In the genomic region with DNA sequence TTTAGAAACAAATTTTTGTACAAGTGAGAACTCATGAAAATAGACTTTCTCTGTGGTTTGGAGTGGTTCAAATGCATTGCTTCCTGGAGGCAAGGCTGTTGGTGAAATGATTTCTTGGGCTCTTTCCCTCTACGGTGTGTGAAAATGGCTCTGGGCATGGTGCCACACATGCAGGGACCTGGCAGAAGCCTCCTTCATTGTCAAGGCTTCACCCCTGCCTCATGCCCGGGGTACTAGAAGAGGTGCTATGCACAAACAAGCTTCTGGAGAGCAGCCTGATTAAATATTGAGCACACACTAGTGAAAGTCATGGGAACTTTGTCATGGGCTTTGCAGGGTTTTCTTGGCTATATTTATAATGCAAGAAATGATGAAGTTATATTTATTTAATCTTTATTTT, we compare ENCODE assay signal across 13 cellular contexts. TPM values are rescaled to one million over a fixed set of nuclear protein-coding genes. Genes with fewer than 3 reads are reported as not detected.
A peak's percentile ranks its signal among the peaks of the same experiment; 100 is the strongest.
DNase-seq lines count a peak whose midpoint lies in the region; ATAC-seq and TF ChIP-seq lines count a peak whose summit lies in the region.
"Had no signal": no experiment of that assay in that cellular context is flagged by ENCODE, and none has a peak within 500 bp of the region (broad histone marks: within the 10 kb centered on the region; RNA-seq: fewer than 3 reads in every experiment).

No MANE protein-coding gene starts in this region.

- no peak for TF ChIP-seq POLR2A in vagina (IDR thresholded peaks at IDR 0.05)

- ATAC-seq in GM18867 (IDR thresholded peaks at IDR 0.05; ENCODE audit: unreplicated experiment), result no peak
- ATAC-seq: activated naive CD8-positive, alpha-beta T cell treated with anti-CD3 and anti-CD28 coated beads, Interleukin-2, amount 50 U/mL, for 24 hours; sciatic nerve had no signal

- no peaks in the 10 kb centered on the region for H3K9me3 ChIP-seq in vagina
- H3K9me3 ChIP-seq: SK-N-SH had no signal

- H3K4me3 ChIP-seq in vagina, result no peak overlapping the region

- POLR2A ChIA-PET in activated CD4-positive, alpha-beta T cell treated with anti-CD3 and anti-CD28 coated beads, Interleukin-2, amount 10 ng/mL, durations not matched to agents 7 days and 5 days (lab: Charles Lee), result no interaction called here

- H3K36me3 ChIP-seq in vagina, result peaks cover 0 to 24% of the 10 kb centered on the region in 2 donors

- H3K27ac ChIP-seq in vagina, result no peak overlapping the region

- H3K36me3 Mint-ChIP-seq in activated CD4-positive, alpha-beta T cell treated with anti-CD3 and anti-CD28 coated beads, Interleukin-2, amount 10 ng/mL, durations not matched to agents 7 days and 5 days (ENCODE audit: low read depth), result peaks cover 57% of the 10 kb centered on the region

- no peaks in the 10 kb centered on the region for H3K9me3 Mint-ChIP-seq in activated CD4-positive, alpha-beta T cell treated with anti-CD3 and anti-CD28 coated beads, Interleukin-2, amount 10 ng/mL, durations not matched to agents 7 days and 5 days
- H3K9me3 Mint-ChIP-seq: activated naive CD8-positive, alpha-beta T cell treated with anti-CD3 and anti-CD28 coated beads, Interleukin-2, amount 50 U/mL, for 24 hours had no signal

- H3K27me3 ChIP-seq in vagina, result no peaks in the 10 kb centered on the region

- H3K4me1 Mint-ChIP-seq in activated CD4-positive, alpha-beta T cell treated with anti-CD3 and anti-CD28 coated beads, Interleukin-2, amount 10 ng/mL, durations not matched to agents 7 days and 5 days, result peaks cover 52% of the 10 kb centered on the region

- H3K4me1 ChIP-seq in vagina, result peaks cover 34% of the 10 kb centered on the region

- CTCF ChIA-PET in activated CD4-positive, alpha-beta T cell treated with anti-CD3 and anti-CD28 coated beads, Interleukin-2, amount 10 ng/mL, durations not matched to agents 7 days and 5 days (lab: Charles Lee), result interaction anchor here (0.6 to 1.1 kb wide), 2 partner anchors 9 to 49 kb away, joined by 3 to 4 read pairs; no protein-coding TSS in a partner anchor

- intact Hi-C loops in vagina (cut with DNase I), result no loop called here

- DNase-seq in DMS153 (lab: John Stamatoyannopoulos, UW), result peak; percentile 54
- DNase-seq in NCI-H2029 treated with DMSO at 0.1 percent for 48 hours (lab: John Stamatoyannopoulos, UW), result peak; percentile 89
- peak; percentile 82 for DNase-seq in cerebellum (ENCODE audit: low spot score)
- peak; percentile 55 for DNase-seq in medulla oblongata (ENCODE audit: extremely low spot score)
- no peak for DNase-seq in vagina (ENCODE audit: extremely low spot score in 2 of 2)
- no peak for DNase-seq in GM19238 (ENCODE audit: insufficient read length, low spot score)
- DNase-seq in activated CD4-positive, alpha-beta T cell treated with anti-CD3 and anti-CD28 coated beads, Interleukin-2, amount 10 ng/mL, durations not matched to agents 7 days and 5 days, result no peak
- DNase-seq: activated naive CD8-positive, alpha-beta T cell treated with anti-CD3 and anti-CD28 coated beads, Interleukin-2, amount 50 U/mL, for 24 hours; effector memory CD4-positive, alpha-beta T cell; NCI-H2227 treated with DMSO at 0.1 percent for 48 hours; SK-N-SH had no signal

- no peak overlapping the region for H3K27ac Mint-ChIP-seq in activated CD4-positive, alpha-beta T cell treated with anti-CD3 and anti-CD28 coated beads, Interleukin-2, amount 10 ng/mL, durations not matched to agents 7 days and 5 days
- H3K27ac Mint-ChIP-seq: activated naive CD8-positive, alpha-beta T cell treated with anti-CD3 and anti-CD28 coated beads, Interleukin-2, amount 50 U/mL, for 24 hours had no signal

- H3K27me3 Mint-ChIP-seq in activated CD4-positive, alpha-beta T cell treated with anti-CD3 and anti-CD28 coated beads, Interleukin-2, amount 10 ng/mL, durations not matched to agents 7 days and 5 days, result no peaks in the 10 kb centered on the region
- H3K27me3 Mint-ChIP-seq: activated naive CD8-positive, alpha-beta T cell treated with anti-CD3 and anti-CD28 coated beads, Interleukin-2, amount 50 U/mL, for 24 hours had no signal

- no peak for TF ChIP-seq CTCF in vagina (IDR thresholded peaks at IDR 0.05)

- H3K4me3 Mint-ChIP-seq in activated CD4-positive, alpha-beta T cell treated with anti-CD3 and anti-CD28 coated beads, Interleukin-2, amount 10 ng/mL, durations not matched to agents 7 days and 5 days, result no peak overlapping the region
- H3K4me3 Mint-ChIP-seq: activated naive CD8-positive, alpha-beta T cell treated with anti-CD3 and anti-CD28 coated beads, Interleukin-2, amount 50 U/mL, for 24 hours had no signal

RNA-seq across cellular contexts. Expression of gene C6orf89, which starts 20.8 kb away (rescaled TPM):
- 19.5 TPM for total RNA-seq in cerebellum
- total RNA-seq in vagina, result 36.8 TPM
- total RNA-seq in activated CD4-positive, alpha-beta T cell treated with anti-CD3 and anti-CD28 coated beads, Interleukin-2, amount 10 ng/mL, durations not matched to agents 7 days and 5 days, result 10 to 100 TPM; 47.5 to 58.1 TPM

RNA-seq across cellular contexts. Expression of gene PPIL1, which starts 31.9 kb away (rescaled TPM):
- total RNA-seq in cerebellum, result 29.9 TPM
- total RNA-seq in vagina, result 18.9 TPM
- 10 to 100 TPM; 27.0 to 29.3 TPM for total RNA-seq in activated CD4-positive, alpha-beta T cell treated with anti-CD3 and anti-CD28 coated beads, Interleukin-2, amount 10 ng/mL, durations not matched to agents 7 days and 5 days

RNA-seq across cellular contexts. Expression of gene PI16, which starts 48.0 kb away (rescaled TPM):
- total RNA-seq in cerebellum, result 0.73 TPM
- total RNA-seq in vagina, result 88.6 TPM
- 10 to 100 TPM; 13.5 to 15.1 TPM for total RNA-seq in activated CD4-positive, alpha-beta T cell treated with anti-CD3 and anti-CD28 coated beads, Interleukin-2, amount 10 ng/mL, durations not matched to agents 7 days and 5 days

Comparison
In these comparisons a context has a peak if more than half of its experiments do, and no peak if none do; other contexts are left out.
1. DNase-seq: peak in DMS153 (single experiment), NCI-H2029 treated with DMSO at 0.1 percent for 48 hours (single experiment), cerebellum (single experiment) and medulla oblongata (single experiment); none in vagina (0 of 2), GM19238 (single experiment) and activated CD4-positive, alpha-beta T cell treated with anti-CD3 and anti-CD28 coated beads, Interleukin-2, amount 10 ng/mL, durations not matched to agents 7 days and 5 days (single experiment).